In genomic region chr4:68174389-68174788, GRCh38 we compare ENCODE assay signal across 19 cellular contexts. TPM values are rescaled to one million over a fixed set of nuclear protein-coding genes. Genes with fewer than 3 reads are reported as not detected.
"Had no signal": no experiment of that assay in that cellular context is flagged by ENCODE, and none has a peak within 500 bp of the region (broad histone marks: within the 10 kb centered on the region; RNA-seq: fewer than 3 reads in every experiment).

No MANE protein-coding gene starts in this region.

RNA-seq across cellular contexts. Expression of gene TMPRSS11F, which starts 44.7 kb away (rescaled TPM):
- total RNA-seq: activated naive CD4-positive, alpha-beta T cell treated with anti-CD3 and anti-CD28 coated beads for 36 hours; activated naive CD4-positive, alpha-beta T cell treated with anti-CD3 and anti-CD28 coated beads, Interleukin-2, amount 50 U/mL, for 72 hours; activated naive CD8-positive, alpha-beta T cell treated with anti-CD3 and anti-CD28 coated beads for 36 hours; activated naive CD8-positive, alpha-beta T cell treated with anti-CD3 and anti-CD28 coated beads, Interleukin-2, amount 10 ng/mL, durations not matched to agents 7 days and 5 days; activated T-cell treated with anti-CD3 and anti-CD28 coated beads, Interleukin-2, amount 50 U/mL, for 4 hours; activated T-cell treated with anti-CD3 and anti-CD28 coated beads, Interleukin-2, amount 50 U/mL, for 72 hours; activated T-helper 1 cell treated with anti-CD3 and anti-CD28 coated beads, Interleukin-12 subunit alpha, Interleukin-12 subunit beta, Interleukin-2, Interleukin-4 antibody, amounts not matched to agents 30 ng/mL and 10 ng/mL and 1 ng/mL, durations not matched to agents 14 hours and 24 hours and 36 hours; activated T-helper 17 cell treated with anti-CD3 and anti-CD28 coated beads, Interleukin-2, amount 50 U/mL, for 72 hours; activated T-helper 2 cell treated with anti-CD3 and anti-CD28 coated beads, Interferon-gamma antibody, Interleukin-2, Interleukin-4, amounts not matched to agents 10 μg/mL and 5 μg/mL and 100 μg/mL, durations not matched to agents 14 hours and 24 hours and 36 hours; adrenal gland; aorta; ascending aorta; body of pancreas; breast epithelium; cardiac muscle cell; cardiac septum; cerebellum; chondrocyte had no signal
- polyA plus RNA-seq: adipose tissue, adrenal gland, aorta, cardiac muscle cell had no signal
